In the genomic region with DNA sequence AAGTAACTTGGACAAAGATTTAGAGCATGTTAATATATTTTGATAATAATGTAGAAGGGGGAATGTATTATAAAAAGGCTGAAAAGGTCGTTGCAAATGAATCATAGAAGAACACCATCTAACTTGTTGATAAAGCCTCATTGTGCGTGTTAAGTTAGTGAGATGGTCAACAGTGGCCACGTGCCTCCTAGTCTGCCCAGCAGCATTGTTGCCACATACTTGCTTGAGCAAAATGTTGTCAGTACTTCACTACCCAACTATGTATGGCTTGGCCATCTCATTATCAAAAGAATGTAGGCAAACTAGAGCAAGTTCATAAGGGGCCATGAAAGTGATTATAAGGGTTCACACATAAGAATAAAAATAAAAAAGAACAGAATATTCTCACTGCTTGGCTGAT, we compare ENCODE assay signal across 29 cellular contexts.
DNase-seq lines count a peak whose midpoint lies in the region; ATAC-seq and TF ChIP-seq lines count a peak whose summit lies in the region.
"Had no signal": no experiment of that assay in that cellular context is flagged by ENCODE, and none has a peak within 500 bp of the region (broad histone marks: within the 10 kb centered on the region; RNA-seq: fewer than 3 reads in every experiment).

No MANE protein-coding gene starts in this region.

- intact Hi-C loops in CD8-positive, alpha-beta T cell (cut with DNase I, micrococcal nuclease): no loop called here
- intact Hi-C loops in spleen (cut with DNase I; ENCODE audit: low total_unique reads): no loop called here

- H3K4me1 ChIP-seq in adipocyte (ENCODE audit: control insufficient read depth, insufficient read depth, low read length) (peaks cover 6% of the 10 kb centered on the region), spleen (no peaks in the 10 kb centered on the region)
- no peaks in the 10 kb centered on the region for H3K4me1 ChIP-seq in CD8-positive, alpha-beta T cell (ENCODE audit: insufficient read depth, low read length)
- H3K4me1 ChIP-seq: esophagus squamous epithelium, transverse colon had no signal

- TF ChIP-seq POLR2A in spleen (IDR thresholded peaks at IDR 0.05): no peak

- H3K36me3 ChIP-seq in adipocyte (ENCODE audit: control insufficient read depth, insufficient read depth, low read length, severe bottlenecking) (no peaks in the 10 kb centered on the region), spleen (no peaks in the 10 kb centered on the region)
- no peaks in the 10 kb centered on the region for H3K36me3 ChIP-seq in CD8-positive, alpha-beta T cell (ENCODE audit: insufficient read depth, low read length)
- H3K36me3 ChIP-seq: esophagus squamous epithelium, transverse colon had no signal

- DNase-seq in AG08395 (ENCODE audit: low spot score): peak; percentile 36
- peak; percentile 83 for DNase-seq in HS-5 (ENCODE audit: low read depth)
- DNase-seq in adipocyte (ENCODE audit: low read depth): peak; percentile 8
- DNase-seq in foreskin melanocyte: peak; percentile 96
- DNase-seq in NCI-H1417 treated with DMSO at 0.1 percent for 48 hours (lab: John Stamatoyannopoulos, UW): no peak
- DNase-seq in CD8-positive, alpha-beta T cell: no peak
- no peak for DNase-seq in spleen
- no peak for DNase-seq in stimulated activated naive CD8-positive, alpha-beta T cell treated with anti-CD3 and anti-CD28 coated beads, Interleukin-15, amount 100 ng/mL, for 72 hours
- DNase-seq: 8988T; activated CD4-positive, alpha-beta T cell treated with anti-CD3 and anti-CD28 coated beads, Interleukin-2, amount 50 U/mL, for 4 hours; activated CD4-positive, CD25-positive, alpha-beta regulatory T cell; activated naive CD8-positive, alpha-beta T cell treated with anti-CD3 and anti-CD28 coated beads, Interleukin-2, amount 50 U/mL, for 24 hours; activated T-cell treated with anti-CD3 and anti-CD28 coated beads, Interleukin-2, amount 50 U/mL, for 72 hours; AML-193; CD4-positive, CD25-positive, alpha-beta regulatory T cell; cerebellar nuclear complex; dermis blood vessel endothelial cell; esophagus squamous epithelium; left cardiac atrium; naive thymus-derived CD8-positive, alpha-beta T cell; NCI-H146; nucleus accumbens; RPMI8226; stimulated activated CD4-positive, alpha-beta T cell treated with anti-CD3 and anti-CD28 coated beads, Interleukin-15, amount 100 ng/mL, for 24 hours; T-helper 1 cell; transverse colon had no signal

- H3K36me3 Mint-ChIP-seq in CD8-positive, alpha-beta T cell: no peaks in the 10 kb centered on the region
- H3K36me3 Mint-ChIP-seq: CD4-positive, CD25-positive, alpha-beta regulatory T cell; naive thymus-derived CD8-positive, alpha-beta T cell; stimulated activated effector memory CD8-positive, alpha-beta T cell treated with anti-CD3 and anti-CD28 coated beads, Interleukin-12 subunit alpha, Interleukin-12 subunit beta, amount 100 ng/mL, for 72 hours had no signal

- TF ChIP-seq CTCF in CD8-positive, alpha-beta T cell (IDR thresholded peaks at IDR 0.05): no peak
- TF ChIP-seq CTCF in spleen (IDR thresholded peaks at IDR 0.05 in 8 of 11, conservative IDR thresholded peaks at IDR 0.05 in 3 of 11): no peak

- CTCF ChIA-PET in CD8-positive, alpha-beta T cell (lab: Charles Lee): no interaction called here

- POLR2A ChIA-PET in CD8-positive, alpha-beta T cell (lab: Charles Lee): no interaction called here

- H3K4me1 Mint-ChIP-seq in CD8-positive, alpha-beta T cell (ENCODE audit: low read depth): no peaks in the 10 kb centered on the region
- H3K4me1 Mint-ChIP-seq in stimulated activated naive CD8-positive, alpha-beta T cell treated with anti-CD3 and anti-CD28 coated beads, Interleukin-15, amount 100 ng/mL, for 72 hours: no peaks in the 10 kb centered on the region
- H3K4me1 Mint-ChIP-seq: CD4-positive, CD25-positive, alpha-beta regulatory T cell; naive thymus-derived CD8-positive, alpha-beta T cell; stimulated activated effector memory CD8-positive, alpha-beta T cell treated with anti-CD3 and anti-CD28 coated beads, Interleukin-12 subunit alpha, Interleukin-12 subunit beta, amount 100 ng/mL, for 72 hours had no signal

- no peak for ATAC-seq in CD8-positive, alpha-beta T cell
- ATAC-seq in stimulated activated naive CD8-positive, alpha-beta T cell treated with anti-CD3 and anti-CD28 coated beads, Interleukin-15, amount 100 ng/mL, for 72 hours: no peak
- ATAC-seq: activated naive CD8-positive, alpha-beta T cell treated with anti-CD3 and anti-CD28 coated beads, Interleukin-2, amount 50 U/mL, for 24 hours; activated T-cell treated with anti-CD3 and anti-CD28 coated beads, Interleukin-2, amount 50 U/mL, for 72 hours; left cardiac atrium; naive thymus-derived CD8-positive, alpha-beta T cell; stimulated activated effector memory CD8-positive, alpha-beta T cell treated with anti-CD3 and anti-CD28 coated beads, Interleukin-12 subunit alpha, Interleukin-12 subunit beta, amount 100 ng/mL, for 72 hours had no signal

- no peak overlapping the region for H3K9ac ChIP-seq in adipocyte (ENCODE audit: low read length)
- H3K9ac ChIP-seq: KMS-11 had no signal

- peaks cover 13% of the 10 kb centered on the region for H3K27me3 Mint-ChIP-seq in CD8-positive, alpha-beta T cell (ENCODE audit: low read depth)
- peaks cover 13% of the 10 kb centered on the region for H3K27me3 Mint-ChIP-seq in stimulated activated naive CD8-positive, alpha-beta T cell treated with anti-CD3 and anti-CD28 coated beads, Interleukin-15, amount 100 ng/mL, for 72 hours

- H3K4me3 ChIP-seq in adipocyte (ENCODE audit: low read length) (no peak overlapping the region), spleen (no peak overlapping the region)
- H3K4me3 ChIP-seq in CD8-positive, alpha-beta T cell (ENCODE audit: low read depth, low read length): no peak overlapping the region
- H3K4me3 ChIP-seq: esophagus squamous epithelium, hepatocyte, transverse colon had no signal

- WGBS in spleen, 5 donors: 71 to 83% (median 73%) methylated on average over 3 of the region's 3 CpGs

- peaks cover 3% of the 10 kb centered on the region for H3K27me3 ChIP-seq in adipocyte (replicated peaks; ENCODE audit: control insufficient read depth, insufficient read depth, low read length)
- no peaks in the 10 kb centered on the region for H3K27me3 ChIP-seq in CD8-positive, alpha-beta T cell (ENCODE audit: insufficient read depth, low read length)
- peaks cover 0 to 19% (median 0%) of the 10 kb centered on the region in 7 donors for H3K27me3 ChIP-seq in spleen (replicated peaks in 1 of 7)
- H3K27me3 ChIP-seq: hepatocyte, transverse colon had no signal

- no peak overlapping the region for H3K4me3 Mint-ChIP-seq in CD8-positive, alpha-beta T cell
- H3K4me3 Mint-ChIP-seq in stimulated activated naive CD8-positive, alpha-beta T cell treated with anti-CD3 and anti-CD28 coated beads, Interleukin-15, amount 100 ng/mL, for 72 hours: no peak overlapping the region
- H3K4me3 Mint-ChIP-seq: activated naive CD8-positive, alpha-beta T cell treated with anti-CD3 and anti-CD28 coated beads, Interleukin-2, amount 50 U/mL, for 24 hours; activated T-cell treated with anti-CD3 and anti-CD28 coated beads, Interleukin-2, amount 50 U/mL, for 72 hours; CD4-positive, CD25-positive, alpha-beta regulatory T cell; naive thymus-derived CD8-positive, alpha-beta T cell; stimulated activated effector memory CD8-positive, alpha-beta T cell treated with anti-CD3 and anti-CD28 coated beads, Interleukin-12 subunit alpha, Interleukin-12 subunit beta, amount 100 ng/mL, for 72 hours had no signal

- H3K9me3 ChIP-seq in adipocyte (ENCODE audit: control insufficient read depth, low read length) (no peaks in the 10 kb centered on the region), spleen (no peaks in the 10 kb centered on the region)
- H3K9me3 ChIP-seq in CD8-positive, alpha-beta T cell (ENCODE audit: low read length): no peaks in the 10 kb centered on the region
- H3K9me3 ChIP-seq: esophagus squamous epithelium, transverse colon had no signal

- no peaks in the 10 kb centered on the region for H3K9me3 Mint-ChIP-seq in CD8-positive, alpha-beta T cell
- H3K9me3 Mint-ChIP-seq in stimulated activated naive CD8-positive, alpha-beta T cell treated with anti-CD3 and anti-CD28 coated beads, Interleukin-15, amount 100 ng/mL, for 72 hours: no peaks in the 10 kb centered on the region
- H3K9me3 Mint-ChIP-seq: activated naive CD8-positive, alpha-beta T cell treated with anti-CD3 and anti-CD28 coated beads, Interleukin-2, amount 50 U/mL, for 24 hours; activated T-cell treated with anti-CD3 and anti-CD28 coated beads, Interleukin-2, amount 50 U/mL, for 72 hours; naive thymus-derived CD8-positive, alpha-beta T cell had no signal

- H3K27ac ChIP-seq in CD8-positive, alpha-beta T cell (ENCODE audit: low read depth, low read length): no peak overlapping the region
- no peak overlapping the region for H3K27ac ChIP-seq in spleen
- H3K27ac ChIP-seq: esophagus squamous epithelium, hepatocyte, KMS-11, transverse colon had no signal

- no peak overlapping the region for H3K27ac Mint-ChIP-seq in CD8-positive, alpha-beta T cell
- no peak overlapping the region for H3K27ac Mint-ChIP-seq in stimulated activated naive CD8-positive, alpha-beta T cell treated with anti-CD3 and anti-CD28 coated beads, Interleukin-15, amount 100 ng/mL, for 72 hours
- H3K27ac Mint-ChIP-seq: activated naive CD8-positive, alpha-beta T cell treated with anti-CD3 and anti-CD28 coated beads, Interleukin-2, amount 50 U/mL, for 24 hours; activated T-cell treated with anti-CD3 and anti-CD28 coated beads, Interleukin-2, amount 50 U/mL, for 72 hours; CD4-positive, CD25-positive, alpha-beta regulatory T cell; naive thymus-derived CD8-positive, alpha-beta T cell; stimulated activated effector memory CD8-positive, alpha-beta T cell treated with anti-CD3 and anti-CD28 coated beads, Interleukin-12 subunit alpha, Interleukin-12 subunit beta, amount 100 ng/mL, for 72 hours had no signal

Comparison
In these comparisons a context has a peak if more than half of its experiments do, and no peak if none do; other contexts are left out.
1. DNase-seq: peak in AG08395 (single experiment), HS-5 (single experiment), adipocyte (single experiment) and foreskin melanocyte (single experiment); none in NCI-H1417 treated with DMSO at 0.1 percent for 48 hours (single experiment), CD8-positive, alpha-beta T cell (0 of 7), spleen (single experiment) and stimulated activated naive CD8-positive, alpha-beta T cell treated with anti-CD3 and anti-CD28 coated beads, Interleukin-15, amount 100 ng/mL, for 72 hours (0 of 2).